ENCODE assay signal across 8 cellular contexts in genomic region chr6:106339334-106340029, GRCh38. TPM values are rescaled to one million over a fixed set of nuclear protein-coding genes. Genes with fewer than 3 reads are reported as not detected.
DNase-seq lines count a peak whose midpoint lies in the region; ATAC-seq and TF ChIP-seq lines count a peak whose summit lies in the region.

No MANE protein-coding gene starts in this region.

- H3K27me3 ChIP-seq in body of pancreas (no peaks in the 10 kb centered on the region), iPS DF 6.9 (ENCODE audit: control insufficient read depth, insufficient read depth, low read length) (no peaks in the 10 kb centered on the region), spleen (replicated peaks in 1 of 7) (peaks cover 0 to 13% (median 0%) of the 10 kb centered on the region in 7 donors)

- TF ChIP-seq CTCF in body of pancreas (IDR thresholded peaks at IDR 0.05) (peak; percentile 58 to 77 (median 71)), spleen (IDR thresholded peaks at IDR 0.05 in 8 of 11, conservative IDR thresholded peaks at IDR 0.05 in 3 of 11) (peak in 10 of 11 experiments; percentile 4 to 78 (median 62))

- TF ChIP-seq POLR2A in body of pancreas (IDR thresholded peaks at IDR 0.05), result no peak
- TF ChIP-seq POLR2A in spleen (IDR thresholded peaks at IDR 0.05), result no peak

- intact Hi-C loops in body of pancreas (cut with DNase I) (loop anchor here (5.0 kb wide), 1 partner anchor 223 kb away; no protein-coding TSS in a partner anchor), spleen (cut with DNase I; ENCODE audit: low total_unique reads) (loop anchor here (5.0 to 10.0 kb wide), 2 partner anchors 225 to 638 kb away; no protein-coding TSS in a partner anchor)

- ATAC-seq in GM21529 (IDR thresholded peaks at IDR 0.05; ENCODE audit: unreplicated experiment) (peak; percentile 81), body of pancreas (peak; percentile 91), HG02884 (IDR thresholded peaks at IDR 0.05; ENCODE audit: unreplicated experiment) (no peak)

- H3K9me3 ChIP-seq in body of pancreas (no peaks in the 10 kb centered on the region), iPS DF 6.9 (ENCODE audit: control insufficient read depth, insufficient read depth, low read length) (no peaks in the 10 kb centered on the region), spleen (no peaks in the 10 kb centered on the region)

- WGBS in body of pancreas, 2 donors, result 3 to 7% methylated on average over 9 of the region's 9 CpGs
- WGBS in iPS DF 6.9 (ENCODE audit: insufficient coverage, insufficient read length), result no CpG with 5 or more reads among the region's 9 CpGs
- WGBS in spleen, 5 donors, result 23 to 26% (median 24%) methylated on average over 9 of the region's 9 CpGs

- H3K4me3 ChIP-seq in body of pancreas (no peak overlapping the region), iPS DF 6.9 (ENCODE audit: low read length) (no peak overlapping the region), spleen (no peak overlapping the region)

- peaks cover 5% of the 10 kb centered on the region for H3K4me1 ChIP-seq in body of pancreas
- H3K4me1 ChIP-seq in iPS DF 6.9 (ENCODE audit: control insufficient read depth, insufficient read depth, low read length), result no peaks in the 10 kb centered on the region
- H3K4me1 ChIP-seq in spleen, result peaks cover 0 to 9% (median 3%) of the 10 kb centered on the region in 6 donors

- DNase-seq in COLO668 (lab: John Stamatoyannopoulos, UW; ENCODE audit: unreplicated experiment), result peak; percentile 22
- peak; percentile 35 for DNase-seq in NCI-H128 (lab: John Stamatoyannopoulos, UW; ENCODE audit: unreplicated experiment)
- DNase-seq in T-helper 1 cell, result peak in 3 of 5 donors; percentile 27 to 47 (median 32)
- DNase-seq in body of pancreas, result peak; percentile 57 to 73 (median 67)
- peak; percentile 54 for DNase-seq in iPS DF 6.9 (ENCODE audit: low read depth, low spot score)
- no peak for DNase-seq in spleen

- H3K27ac ChIP-seq in body of pancreas, result peak overlapping the region in 1 of 4 donors; percentile 3
- H3K27ac ChIP-seq in iPS DF 6.9 (ENCODE audit: low read length), result no peak overlapping the region
- H3K27ac ChIP-seq in spleen, result no peak overlapping the region

- H3K36me3 ChIP-seq in body of pancreas (replicated peaks in 1 of 2; ENCODE audit: insufficient read depth in 1 of 2, low read depth in 2 of 2) (no peaks in the 10 kb centered on the region), iPS DF 6.9 (ENCODE audit: control insufficient read depth, insufficient read depth, low read length) (no peaks in the 10 kb centered on the region), spleen (no peaks in the 10 kb centered on the region)

RNA-seq across cellular contexts. Expression of gene ATG5, which starts 13.9 kb away (rescaled TPM):
- total RNA-seq in body of pancreas (10 to 100 TPM; 21.1 to 26.5 TPM), spleen (10 to 100 TPM; 25.2 to 41.6 (median 34.5) TPM)
- 10 to 100 TPM; 12.1 to 17.1 (median 14.2) TPM for polyA plus RNA-seq in spleen

RNA-seq across cellular contexts. Expression of gene CRYBG1, which starts 21.0 kb away (rescaled TPM):
- 10 to 100 TPM; 10.1 to 11.5 TPM for total RNA-seq in body of pancreas
- 10 to 100 TPM; 24.1 to 39.1 (median 29.9) TPM for total RNA-seq in spleen
- polyA plus RNA-seq in spleen, result 1 to 10 TPM; 5.6 to 8.1 (median 7.2) TPM
